13 cellular contexts compared by ENCODE assay signal in genomic region chr1:228794810-228795209, GRCh38. TPM values are rescaled to one million over a fixed set of nuclear protein-coding genes. Genes with fewer than 3 reads are reported as not detected.
DNase-seq lines count a peak whose midpoint lies in the region; ATAC-seq and TF ChIP-seq lines count a peak whose summit lies in the region.
"Had no signal": no experiment of that assay in that cellular context is flagged by ENCODE, and none has a peak within 500 bp of the region (broad histone marks: within the 10 kb centered on the region; RNA-seq: fewer than 3 reads in every experiment).

No MANE protein-coding gene starts in this region.

- H3K27me3 Mint-ChIP-seq in activated CD4-positive, alpha-beta T cell treated with anti-CD3 and anti-CD28 coated beads, Interleukin-2, amount 10 ng/mL, durations not matched to agents 24 days and 14 days, result no peaks in the 10 kb centered on the region
- no peaks in the 10 kb centered on the region for H3K27me3 Mint-ChIP-seq in activated CD8-positive, alpha-beta T cell treated with anti-CD3 and anti-CD28 coated beads for 36 hours

- intact Hi-C loops in activated CD4-positive, alpha-beta T cell treated with anti-CD3 and anti-CD28 coated beads, Interleukin-2, amount 10 ng/mL, durations not matched to agents 24 days and 14 days (cut with micrococcal nuclease), result loop anchor here (1.0 to 10.0 kb wide), 8 partner anchors 10 to 646 kb away; partner anchors contain the start of genes CCSAP and RHOU
- intact Hi-C loops in activated CD8-positive, alpha-beta T cell treated with anti-CD3 and anti-CD28 coated beads for 36 hours (cut with micrococcal nuclease), result no loop called here

- CTCF ChIA-PET in activated CD8-positive, alpha-beta T cell treated with anti-CD3 and anti-CD28 coated beads for 36 hours (lab: Charles Lee), result interaction anchor here (0.8 to 2.3 kb wide), 4 partner anchors 9 to 59 kb away, joined by 3 to 17 read pairs (median 9); partner anchors contain the start of gene RHOU

- no peak overlapping the region for H3K4me3 Mint-ChIP-seq in activated CD4-positive, alpha-beta T cell treated with anti-CD3 and anti-CD28 coated beads, Interleukin-2, amount 10 ng/mL, durations not matched to agents 24 days and 14 days
- H3K4me3 Mint-ChIP-seq in activated CD8-positive, alpha-beta T cell treated with anti-CD3 and anti-CD28 coated beads for 36 hours, result no peak overlapping the region
- H3K4me3 Mint-ChIP-seq: IgD-negative memory B cell had no signal

- H3K27ac Mint-ChIP-seq in activated CD4-positive, alpha-beta T cell treated with anti-CD3 and anti-CD28 coated beads, Interleukin-2, amount 10 ng/mL, durations not matched to agents 24 days and 14 days, result no peak overlapping the region
- H3K27ac Mint-ChIP-seq in activated CD8-positive, alpha-beta T cell treated with anti-CD3 and anti-CD28 coated beads for 36 hours, result no peak overlapping the region
- H3K27ac Mint-ChIP-seq: IgD-negative memory B cell had no signal

- H3K36me3 Mint-ChIP-seq in activated CD4-positive, alpha-beta T cell treated with anti-CD3 and anti-CD28 coated beads, Interleukin-2, amount 10 ng/mL, durations not matched to agents 24 days and 14 days (ENCODE audit: low read depth), result peaks cover 7% of the 10 kb centered on the region
- H3K36me3 Mint-ChIP-seq in activated CD8-positive, alpha-beta T cell treated with anti-CD3 and anti-CD28 coated beads for 36 hours (ENCODE audit: low read depth), result no peaks in the 10 kb centered on the region
- H3K36me3 Mint-ChIP-seq: IgD-negative memory B cell had no signal

- peak; percentile 77 for DNase-seq in activated CD4-positive, alpha-beta T cell treated with anti-CD3 and anti-CD28 coated beads, Interleukin-2, amount 10 ng/mL, durations not matched to agents 24 days and 14 days
- no peak for DNase-seq in activated CD4-positive, alpha-beta T cell treated with anti-CD3 and anti-CD28 coated beads, Interleukin-2, amount 50 U/mL, for 1 hour
- peak; percentile 51 for DNase-seq in activated CD8-positive, alpha-beta T cell treated with anti-CD3 and anti-CD28 coated beads for 36 hours
- DNase-seq in stimulated activated CD4-positive, alpha-beta T cell treated with anti-CD3 and anti-CD28 coated beads, Interleukin-4, amount 100 ng/mL, for 4 hours, result peak; percentile 21 to 28
- no peak for DNase-seq in NOMO-1 treated with dmso at 0.1 percent for 144 hours (lab: John Stamatoyannopoulos, UW; ENCODE audit: unreplicated experiment)
- no peak for DNase-seq in middle frontal gyrus (ENCODE audit: extremely low spot score, low spot score)
- DNase-seq in COLO668 (lab: John Stamatoyannopoulos, UW; ENCODE audit: unreplicated experiment), result no peak
- DNase-seq: islet precursor cell, NCI-H2081, OCI-M1 had no signal

- POLR2A ChIA-PET in activated CD8-positive, alpha-beta T cell treated with anti-CD3 and anti-CD28 coated beads for 36 hours (lab: Charles Lee), result interaction anchor here (1.1 to 3.0 kb wide), 3 partner anchors 10 to 147 kb away, joined by 3 to 17 read pairs (median 5); no protein-coding TSS in a partner anchor

- peaks cover 10% of the 10 kb centered on the region for H3K9me3 Mint-ChIP-seq in activated CD4-positive, alpha-beta T cell treated with anti-CD3 and anti-CD28 coated beads, Interleukin-2, amount 10 ng/mL, durations not matched to agents 24 days and 14 days
- no peaks in the 10 kb centered on the region for H3K9me3 Mint-ChIP-seq in activated CD8-positive, alpha-beta T cell treated with anti-CD3 and anti-CD28 coated beads for 36 hours

- H3K4me1 Mint-ChIP-seq in activated CD4-positive, alpha-beta T cell treated with anti-CD3 and anti-CD28 coated beads, Interleukin-2, amount 10 ng/mL, durations not matched to agents 24 days and 14 days, result peaks cover 29% of the 10 kb centered on the region
- H3K4me1 Mint-ChIP-seq in activated CD8-positive, alpha-beta T cell treated with anti-CD3 and anti-CD28 coated beads for 36 hours (ENCODE audit: low read depth), result peaks cover 15% of the 10 kb centered on the region

- peak; percentile 29 for ATAC-seq in HG02759 (IDR thresholded peaks at IDR 0.05; ENCODE audit: unreplicated experiment)
- peak; percentile 72 for ATAC-seq in activated CD8-positive, alpha-beta T cell treated with anti-CD3 and anti-CD28 coated beads for 36 hours
- ATAC-seq: A549 had no signal

- no peak for TF ChIP-seq CTCF in activated CD8-positive, alpha-beta T cell treated with anti-CD3 and anti-CD28 coated beads for 36 hours (IDR thresholded peaks at IDR 0.05)

RNA-seq across cellular contexts. Expression of gene RHOU, which starts 59.5 kb away (rescaled TPM):
- total RNA-seq in activated CD4-positive, alpha-beta T cell treated with anti-CD3 and anti-CD28 coated beads, Interleukin-2, amount 10 ng/mL, durations not matched to agents 24 days and 14 days, result 0.51 and 0.69 TPM in 2 replicates
- 1 to 10 TPM; 1.2 TPM for total RNA-seq in activated CD8-positive, alpha-beta T cell treated with anti-CD3 and anti-CD28 coated beads for 36 hours

Comparison
In these comparisons a context has a peak if more than half of its experiments do, and no peak if none do; other contexts are left out.
1. DNase-seq: peak in activated CD4-positive, alpha-beta T cell treated with anti-CD3 and anti-CD28 coated beads, Interleukin-2, amount 10 ng/mL, durations not matched to agents 24 days and 14 days (single experiment), activated CD8-positive, alpha-beta T cell treated with anti-CD3 and anti-CD28 coated beads for 36 hours (single experiment) and stimulated activated CD4-positive, alpha-beta T cell treated with anti-CD3 and anti-CD28 coated beads, Interleukin-4, amount 100 ng/mL, for 4 hours (2 of 2); none in activated CD4-positive, alpha-beta T cell treated with anti-CD3 and anti-CD28 coated beads, Interleukin-2, amount 50 U/mL, for 1 hour (single experiment), NOMO-1 treated with dmso at 0.1 percent for 144 hours (single experiment), middle frontal gyrus (single experiment) and COLO668 (single experiment).